1 cellular context compared by ENCODE assay signal in genomic region chr11:75815345-75815983, GRCh38.
A peak's percentile ranks its signal among the peaks of the same experiment; 100 is the strongest.
TF ChIP-seq lines count a peak whose summit lies in the region.

No MANE protein-coding gene starts in this region.

TF ChIP-seq in HepG2, 621 proteins besides CTCF, POLR2A, EP300 and RAD21 (continued from another document and continues in another):
- 0 out of 2 replicates have a peak, but pooled peaks have one; percentile 51 for TF ChIP-seq ZXDC (CRISPR knock-in tag; IDR thresholded peaks at IDR 0.05)
- TF ChIP-seq ERF (CRISPR knock-in tag; IDR thresholded peaks at IDR 0.05) = 0 out of 2 replicates have a peak, but pooled peaks have one; percentile 9
- TF ChIP-seq KMT2B (CRISPR knock-in tag; IDR thresholded peaks at IDR 0.05) = no peak
- TF ChIP-seq ZNF709 (CRISPR knock-in tag; IDR thresholded peaks at IDR 0.05) = no peak
- TF ChIP-seq ZNF724P (CRISPR knock-in tag; IDR thresholded peaks at IDR 0.05; ENCODE audit: borderline replicate concordance) = no peak
- no peak for TF ChIP-seq YY1 (IDR thresholded peaks at IDR 0.05; ENCODE audit: insufficient read depth, insufficient replicate concordance, low read depth, low read length)
- no peak for TF ChIP-seq MTA1 (CRISPR knock-in tag; IDR thresholded peaks at IDR 0.05; ENCODE audit: borderline replicate concordance)
- TF ChIP-seq CHCHD3 (CRISPR knock-in tag; IDR thresholded peaks at IDR 0.05) = no peak
- 0 out of 2 replicates have a peak, but pooled peaks have one; percentile 20 for TF ChIP-seq ZNF563 (CRISPR knock-in tag; IDR thresholded peaks at IDR 0.05)
- TF ChIP-seq E2F5 (CRISPR knock-in tag; conservative IDR thresholded peaks at IDR 0.05) = no peak
- peak; percentile 75; the same call in 1 of the 2 replicates for TF ChIP-seq ARID2 (CRISPR knock-in tag; IDR thresholded peaks at IDR 0.05; ENCODE audit: borderline replicate concordance)
- 0 out of 2 replicates have a peak, but pooled peaks have one; percentile 36 for TF ChIP-seq HINFP (CRISPR knock-in tag; IDR thresholded peaks at IDR 0.05; ENCODE audit: low read depth)
- TF ChIP-seq NKX3-1 (CRISPR knock-in tag; IDR thresholded peaks at IDR 0.05) = no peak
- no peak for TF ChIP-seq NBN (conservative IDR thresholded peaks at IDR 0.05)
- TF ChIP-seq FOXA1 (IDR thresholded peaks at IDR 0.05) = no peak
- TF ChIP-seq FOXA1 (CRISPR knock-in tag; IDR thresholded peaks at IDR 0.05) = 0 out of 2 replicates have a peak, but pooled peaks have one; percentile 1
- no peak for TF ChIP-seq ATF7 (IDR thresholded peaks at IDR 0.05)
- TF ChIP-seq ATF7 (CRISPR knock-in tag; IDR thresholded peaks at IDR 0.05) = no peak
- no peak for TF ChIP-seq DDIT3 (CRISPR knock-in tag; IDR thresholded peaks at IDR 0.05)
- TF ChIP-seq KIAA2018 (CRISPR knock-in tag; IDR thresholded peaks at IDR 0.05; ENCODE audit: borderline replicate concordance) = 0 out of 2 replicates have a peak, but pooled peaks have one; percentile 34
- TF ChIP-seq ZNF18 (CRISPR knock-in tag; IDR thresholded peaks at IDR 0.05; ENCODE audit: insufficient replicate concordance) = peak; percentile 23
- no peak for TF ChIP-seq ZNF749 (CRISPR knock-in tag; IDR thresholded peaks at IDR 0.05; ENCODE audit: borderline replicate concordance)
- TF ChIP-seq KDM5A (IDR thresholded peaks at IDR 0.05; ENCODE audit: borderline replicate concordance, low read length) = 0 out of 2 replicates have a peak, but pooled peaks have one; percentile 9
- TF ChIP-seq ZNF274 (CRISPR knock-in tag; IDR thresholded peaks at IDR 0.05) = no peak
- no peak for TF ChIP-seq TBP (CRISPR knock-in tag; IDR thresholded peaks at IDR 0.05)
- no peak for TF ChIP-seq SMYD3 (CRISPR knock-in tag; IDR thresholded peaks at IDR 0.05)
- peak; percentile 61 for TF ChIP-seq ZFY (CRISPR knock-in tag; IDR thresholded peaks at IDR 0.05)
- peak; percentile 81 for TF ChIP-seq UBTF (CRISPR knock-in tag; IDR thresholded peaks at IDR 0.05)
- no peak for TF ChIP-seq ZC3H13 (CRISPR knock-in tag; IDR thresholded peaks at IDR 0.05)
- 0 out of 2 replicates have a peak, but pooled peaks have one; percentile 19 for TF ChIP-seq ISX (CRISPR knock-in tag; conservative IDR thresholded peaks at IDR 0.05)
- 0 out of 2 replicates have a peak, but pooled peaks have one; percentile 10 for TF ChIP-seq ZNF710 (CRISPR knock-in tag; IDR thresholded peaks at IDR 0.05; ENCODE audit: borderline replicate concordance)
- 0 out of 2 replicates have a peak, but pooled peaks have one; percentile 30 for TF ChIP-seq ZNF83 (CRISPR knock-in tag; IDR thresholded peaks at IDR 0.05; ENCODE audit: borderline replicate concordance)
- TF ChIP-seq GLMP (CRISPR knock-in tag; IDR thresholded peaks at IDR 0.05; ENCODE audit: borderline replicate concordance) = no peak
- TF ChIP-seq ZSCAN20 (CRISPR knock-in tag; IDR thresholded peaks at IDR 0.05; ENCODE audit: borderline replicate concordance) = peak; percentile 93; the same call in 1 of the 2 replicates
- no peak for TF ChIP-seq PLRG1 (conservative IDR thresholded peaks at IDR 0.05)
- peak; percentile 67 for TF ChIP-seq ASH2L (IDR thresholded peaks at IDR 0.05; ENCODE audit: insufficient read length, low read depth, low read length)
- 0 out of 2 replicates have a peak, but pooled peaks have one; percentile 55 for TF ChIP-seq CHD2 (IDR thresholded peaks at IDR 0.05; ENCODE audit: low read depth, low read length)
- peak; percentile 5; the same call in 1 of the 2 replicates for TF ChIP-seq FOXC1 (CRISPR knock-in tag; IDR thresholded peaks at IDR 0.05; ENCODE audit: borderline replicate concordance)
- TF ChIP-seq NPAS2 (CRISPR knock-in tag; IDR thresholded peaks at IDR 0.05; ENCODE audit: borderline replicate concordance) = no peak
- TF ChIP-seq ZNF543 (CRISPR knock-in tag; IDR thresholded peaks at IDR 0.05) = 0 out of 2 replicates have a peak, but pooled peaks have one; percentile 31
- no peak for TF ChIP-seq POGZ (CRISPR knock-in tag; IDR thresholded peaks at IDR 0.05)
- no peak for TF ChIP-seq ZNF788 (CRISPR knock-in tag; IDR thresholded peaks at IDR 0.05; ENCODE audit: borderline replicate concordance)
